In the genomic region with DNA sequence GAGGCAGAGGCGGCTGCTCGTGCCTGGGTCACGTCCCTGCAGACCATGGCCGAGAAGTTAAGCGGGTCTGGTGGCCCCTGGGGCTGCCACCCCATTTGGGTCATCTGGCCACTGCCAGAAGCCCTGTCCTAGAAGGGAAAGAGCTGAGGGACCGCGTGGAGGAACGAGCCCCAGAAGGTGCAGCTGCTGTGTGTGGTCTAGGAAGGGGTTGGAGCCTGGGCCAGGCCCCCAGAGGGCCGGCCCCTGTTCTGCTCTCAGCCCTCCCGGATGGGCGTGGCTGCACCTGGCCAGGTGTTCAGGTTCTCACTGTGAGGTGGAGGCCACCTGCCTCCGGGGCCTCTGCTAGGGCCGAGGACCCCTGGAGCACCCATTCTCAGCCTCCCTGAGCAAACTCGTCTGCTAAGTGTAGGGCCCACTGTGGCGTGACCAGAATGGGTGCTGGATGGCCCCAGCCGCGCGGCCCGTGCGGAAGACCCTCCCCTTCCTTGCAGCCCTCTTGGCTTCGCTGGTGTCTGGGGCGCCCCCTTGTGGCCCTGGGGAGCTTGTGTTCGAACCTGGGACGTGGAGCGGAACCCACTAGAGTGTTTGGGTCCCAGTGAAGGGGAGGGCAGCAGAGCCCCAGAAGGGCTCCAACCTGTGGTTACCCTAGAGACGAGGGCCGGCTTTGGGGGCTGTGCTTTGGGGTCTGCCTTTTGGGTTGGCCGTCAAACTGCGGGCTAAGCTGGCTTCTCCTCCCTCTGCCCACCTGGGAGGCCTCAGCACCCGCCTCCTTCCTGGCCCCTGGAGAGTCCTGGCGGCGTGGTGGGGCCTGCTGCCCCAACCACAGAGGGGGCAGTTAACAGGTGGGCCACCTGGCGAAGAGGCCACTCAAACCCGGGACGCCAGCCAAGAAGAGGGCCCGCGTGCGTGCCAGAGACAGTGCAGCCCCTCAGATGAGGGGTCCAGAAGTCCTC, we compare ENCODE assay signal across 8 cellular contexts. TPM values are rescaled to one million over a fixed set of nuclear protein-coding genes. Genes with fewer than 3 reads are reported as not detected.
DNase-seq lines count a peak whose midpoint lies in the region; TF ChIP-seq lines count a peak whose summit lies in the region.

No MANE protein-coding gene starts in this region.

- peak; percentile 24 for DNase-seq in AG10803 (ENCODE audit: low read depth)
- DNase-seq in HCEC 1CT: peak; percentile 34
- DNase-seq in NCI-H446 treated with DMSO at 0.1 percent for 48 hours (lab: John Stamatoyannopoulos, UW): peak; percentile 45
- peak; percentile 74 to 76 for DNase-seq in activated CD4-positive, alpha-beta T cell treated with anti-CD3 and anti-CD28 coated beads for 4 hours
- DNase-seq in dermis microvascular lymphatic vessel endothelial cell (ENCODE audit: low read depth in 2 of 2): peak; percentile 33 to 68
- DNase-seq in lung microvascular endothelial cell (ENCODE audit: low read depth in 2 of 2): peak; percentile 69 to 83
- DNase-seq in stimulated activated CD8-positive, alpha-beta memory T cell treated with anti-CD3 and anti-CD28 coated beads, Interleukin-2, amount 100 ng/mL, for 1 hour (ENCODE audit: low read depth in 2 of 2): peak; percentile 36 to 40
- DNase-seq in occipital lobe (lab: John Stamatoyannopoulos, UW): no peak

- TF ChIP-seq CTCF in AG10803 (conservative IDR thresholded peaks at IDR 0.05; ENCODE audit: low read length): peak; percentile 57

- H3K4me3 ChIP-seq in AG10803 (ENCODE audit: low read length): peak overlapping the region; percentile 15

RNA-seq across cellular contexts. Expression of a gene that starts 49.3 kb away (rescaled TPM):
- total RNA-seq in dermis microvascular lymphatic vessel endothelial cell: 2.7 and 10.1 TPM in 2 replicates
- 1.3 and 2.2 TPM in 2 replicates for total RNA-seq in lung microvascular endothelial cell
- not detected for total RNA-seq in occipital lobe

RNA-seq across cellular contexts. Expression of a gene that starts 57.5 kb away (rescaled TPM):
- not detected in 2 replicates for total RNA-seq in dermis microvascular lymphatic vessel endothelial cell
- total RNA-seq in lung microvascular endothelial cell: not detected in 2 replicates
- not detected for total RNA-seq in occipital lobe
